17 cellular contexts compared by ENCODE assay signal in the genomic region with DNA sequence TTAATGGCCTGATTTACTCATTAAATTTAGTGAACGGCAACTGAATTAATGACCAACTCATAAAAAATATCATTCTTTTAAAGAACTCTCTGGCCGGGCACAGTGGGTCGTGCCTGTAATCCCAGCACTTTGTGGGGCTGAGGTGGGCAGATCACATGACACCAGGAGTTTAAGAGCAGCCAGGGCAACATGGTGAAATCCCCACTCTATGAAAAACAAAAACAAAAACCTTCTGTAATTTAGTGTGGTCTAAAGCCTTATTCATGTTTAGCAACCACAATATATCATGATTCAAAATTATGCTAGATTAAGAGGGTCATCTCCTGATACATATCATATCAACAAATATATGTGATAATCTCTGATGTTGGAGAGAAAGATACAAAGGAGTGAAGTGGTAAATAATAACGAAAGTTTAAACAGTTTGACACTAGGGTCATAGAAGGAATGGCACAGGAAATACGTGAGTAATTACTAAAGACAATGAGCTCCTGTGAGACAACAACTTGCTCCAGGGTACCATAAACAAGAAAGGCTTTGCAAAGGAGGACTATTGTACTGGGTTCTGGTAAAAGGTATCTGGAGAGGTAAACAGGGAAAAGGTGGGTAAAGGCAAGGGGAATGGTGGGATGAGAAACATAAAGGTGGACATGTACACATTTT.
"Had no signal": no experiment of that assay in that cellular context is flagged by ENCODE, and none has a peak within 500 bp of the region (broad histone marks: within the 10 kb centered on the region; RNA-seq: fewer than 3 reads in every experiment).

No MANE protein-coding gene starts in this region.

- H3K4me3 ChIP-seq: coronary artery, ovary, testis, upper lobe of right lung had no signal

- H3K27ac ChIP-seq: coronary artery, foreskin keratinocyte, ovary, testis, upper lobe of right lung had no signal

- H3K36me3 Mint-ChIP-seq: activated naive CD8-positive, alpha-beta T cell treated with anti-CD3 and anti-CD28 coated beads for 36 hours; mesothelial cell of epicardium had no signal

- H3K4me3 Mint-ChIP-seq: activated naive CD8-positive, alpha-beta T cell treated with anti-CD3 and anti-CD28 coated beads for 36 hours; central memory CD8-positive, alpha-beta T cell; mesothelial cell of epicardium; stimulated activated naive CD8-positive, alpha-beta T cell treated with anti-CD3 and anti-CD28 coated beads, Interleukin-15, amount 100 ng/mL, for 72 hours had no signal

- H3K9me3 ChIP-seq: ovary, testis, upper lobe of right lung had no signal

- H3K9me3 Mint-ChIP-seq: activated naive CD8-positive, alpha-beta T cell treated with anti-CD3 and anti-CD28 coated beads for 36 hours; brain; central memory CD8-positive, alpha-beta T cell; mesothelial cell of epicardium; stimulated activated naive CD8-positive, alpha-beta T cell treated with anti-CD3 and anti-CD28 coated beads, Interleukin-15, amount 100 ng/mL, for 72 hours had no signal

- H3K27me3 Mint-ChIP-seq: central memory CD8-positive, alpha-beta T cell had no signal

- ATAC-seq: foreskin keratinocyte; sciatic nerve; stimulated activated naive CD8-positive, alpha-beta T cell treated with anti-CD3 and anti-CD28 coated beads, Interleukin-15, amount 100 ng/mL, for 72 hours; upper lobe of right lung had no signal

- H3K36me3 ChIP-seq: ovary, upper lobe of right lung had no signal

- DNase-seq: activated CD4-positive, alpha-beta T cell treated with anti-CD3 and anti-CD28 coated beads for 1 hour; activated CD4-positive, alpha-beta T cell treated with anti-CD3 and anti-CD28 coated beads, Interleukin-2, amount 50 U/mL, for 48 hours; activated naive CD8-positive, alpha-beta T cell treated with anti-CD3 and anti-CD28 coated beads for 36 hours; activated T-cell treated with anti-CD3 and anti-CD28 coated beads, Interleukin-2, amount 50 U/mL, for 48 hours; amygdala; effector CD4-positive, alpha-beta T cell; foreskin keratinocyte; ovary; stimulated activated naive CD8-positive, alpha-beta T cell treated with anti-CD3 and anti-CD28 coated beads, Interleukin-15, amount 100 ng/mL, for 72 hours; T1000; testis; upper lobe of right lung had no signal

- H3K4me1 ChIP-seq: foreskin keratinocyte, testis had no signal

- H3K27me3 ChIP-seq: foreskin keratinocyte, ovary, testis had no signal

- H3K27ac Mint-ChIP-seq: activated naive CD8-positive, alpha-beta T cell treated with anti-CD3 and anti-CD28 coated beads for 36 hours; brain; mesothelial cell of epicardium; stimulated activated naive CD8-positive, alpha-beta T cell treated with anti-CD3 and anti-CD28 coated beads, Interleukin-15, amount 100 ng/mL, for 72 hours had no signal
